In the genomic region with DNA sequence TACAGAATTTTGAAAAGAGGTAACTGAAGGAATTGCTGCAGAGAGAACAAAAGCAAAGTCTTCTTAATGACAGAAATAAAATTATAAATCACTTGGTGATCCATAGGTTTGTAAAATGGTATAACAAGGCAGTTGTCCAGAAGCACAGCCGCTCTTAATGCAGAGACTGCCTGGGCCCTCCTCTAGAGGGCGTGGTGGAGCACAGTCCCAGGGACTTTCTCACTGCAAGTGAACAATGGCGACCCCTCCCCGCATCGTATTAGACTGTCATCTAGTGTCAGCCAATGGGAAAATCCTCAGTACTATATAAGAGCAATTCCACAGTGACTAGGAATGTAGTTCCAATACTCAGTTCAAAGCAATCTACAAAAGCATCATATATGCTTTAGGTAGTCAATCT, we compare ENCODE assay signal across 10 cellular contexts. TPM values are rescaled to one million over a fixed set of nuclear protein-coding genes. Genes with fewer than 3 reads are reported as not detected.
A peak's percentile ranks its signal among the peaks of the same experiment; 100 is the strongest.
DNase-seq lines count a peak whose midpoint lies in the region; ATAC-seq and TF ChIP-seq lines count a peak whose summit lies in the region.
"Had no signal": no experiment of that assay in that cellular context is flagged by ENCODE, and none has a peak within 500 bp of the region (broad histone marks: within the 10 kb centered on the region; RNA-seq: fewer than 3 reads in every experiment).

No MANE protein-coding gene starts in this region.

- H3K4me1 Mint-ChIP-seq in activated naive CD4-positive, alpha-beta T cell treated with anti-CD3 and anti-CD28 coated beads, Interleukin-2, amount 10 ng/mL, durations not matched to agents 7 days and 5 days = peaks cover 26% of the 10 kb centered on the region
- H3K4me1 Mint-ChIP-seq in neural progenitor cell = no peaks in the 10 kb centered on the region

- no peak overlapping the region for H3K9ac ChIP-seq in neural progenitor cell
- H3K9ac ChIP-seq: BLaER1 treated with 17β-estradiol and CSF1 and Interleukin-3, amounts not matched to agents 10 nM and 100 nM had no signal

- no peak overlapping the region for H2AFZ ChIP-seq in neural progenitor cell (replicated peaks)

- peak; percentile 82 for TF ChIP-seq CTCF in neural progenitor cell (IDR thresholded peaks at IDR 0.05)

- ATAC-seq in GM18909 (IDR thresholded peaks at IDR 0.05; ENCODE audit: poor library complexity, unreplicated experiment) (no peak), HG03097 (IDR thresholded peaks at IDR 0.05; ENCODE audit: low FRiP score, unreplicated experiment) (no peak)

- H3K36me3 Mint-ChIP-seq in activated naive CD4-positive, alpha-beta T cell treated with anti-CD3 and anti-CD28 coated beads, Interleukin-2, amount 10 ng/mL, durations not matched to agents 7 days and 5 days = peaks cover 79% of the 10 kb centered on the region
- no peaks in the 10 kb centered on the region for H3K36me3 Mint-ChIP-seq in neural progenitor cell

- no peaks in the 10 kb centered on the region for H3K4me1 ChIP-seq in neural progenitor cell
- H3K4me1 ChIP-seq: BLaER1 treated with 17β-estradiol and CSF1 and Interleukin-3, amounts not matched to agents 10 nM and 100 nM had no signal

- H3K4me2 ChIP-seq in neural progenitor cell = no peak overlapping the region
- H3K4me2 ChIP-seq: BLaER1 treated with 17β-estradiol and CSF1 and Interleukin-3, amounts not matched to agents 10 nM and 100 nM had no signal

- TF ChIP-seq RAD21 in Ishikawa (IDR thresholded peaks at IDR 0.05; ENCODE audit: low read depth) = peak; percentile 52

- CTCF ChIA-PET in activated naive CD4-positive, alpha-beta T cell treated with anti-CD3 and anti-CD28 coated beads, Interleukin-2, amount 10 ng/mL, durations not matched to agents 7 days and 5 days (lab: Charles Lee) = interaction anchor here (1.2 to 1.3 kb wide), 3 partner anchors 11 to 43 kb away, joined by 3 to 5 read pairs (median 3); no protein-coding TSS in a partner anchor

- H4K20me1 ChIP-seq in neural progenitor cell (ENCODE audit: low read depth) = no peaks in the 10 kb centered on the region
- H4K20me1 ChIP-seq: BLaER1 treated with 17β-estradiol and CSF1 and Interleukin-3, amounts not matched to agents 10 nM and 100 nM had no signal

- H3K4me3 ChIP-seq in neural progenitor cell = no peak overlapping the region
- H3K4me3 ChIP-seq: BLaER1 treated with 17β-estradiol and CSF1 and Interleukin-3, amounts not matched to agents 10 nM and 100 nM; lung had no signal

- no peak for TF ChIP-seq EP300 in Ishikawa (IDR thresholded peaks at IDR 0.05; ENCODE audit: borderline replicate concordance)

- H3K27ac Mint-ChIP-seq in activated naive CD4-positive, alpha-beta T cell treated with anti-CD3 and anti-CD28 coated beads, Interleukin-2, amount 10 ng/mL, durations not matched to agents 7 days and 5 days = no peak overlapping the region
- no peak overlapping the region for H3K27ac Mint-ChIP-seq in neural progenitor cell

- no peaks in the 10 kb centered on the region for H3F3A ChIP-seq in neural progenitor cell (ENCODE audit: low read depth)

- H3K27ac ChIP-seq in neural progenitor cell = no peak overlapping the region
- H3K27ac ChIP-seq: BLaER1 treated with 17β-estradiol and CSF1 and Interleukin-3, amounts not matched to agents 10 nM and 100 nM had no signal

- no peaks in the 10 kb centered on the region for H3K9me3 ChIP-seq in neural progenitor cell (ENCODE audit: low read depth)

- peak; percentile 0 for DNase-seq in NCI-H2227 (lab: John Stamatoyannopoulos, UW; ENCODE audit: unreplicated experiment)
- DNase-seq in NCI-H2227 treated with DMSO at 0.1 percent for 48 hours (lab: John Stamatoyannopoulos, UW) = no peak
- DNase-seq in activated naive CD4-positive, alpha-beta T cell treated with anti-CD3 and anti-CD28 coated beads, Interleukin-2, amount 10 ng/mL, durations not matched to agents 7 days and 5 days = peak; percentile 37
- peak; percentile 84 for DNase-seq in neural progenitor cell (ENCODE audit: low spot score)
- no peak for DNase-seq in NCI-H446 treated with DMSO at 0.1 percent for 48 hours (lab: John Stamatoyannopoulos, UW)

- no peak overlapping the region for H3K4me3 Mint-ChIP-seq in activated naive CD4-positive, alpha-beta T cell treated with anti-CD3 and anti-CD28 coated beads, Interleukin-2, amount 10 ng/mL, durations not matched to agents 7 days and 5 days
- H3K4me3 Mint-ChIP-seq in neural progenitor cell = no peak overlapping the region

- peaks cover 7% of the 10 kb centered on the region for H3K9me3 Mint-ChIP-seq in activated naive CD4-positive, alpha-beta T cell treated with anti-CD3 and anti-CD28 coated beads, Interleukin-2, amount 10 ng/mL, durations not matched to agents 7 days and 5 days
- peaks cover 2% of the 10 kb centered on the region for H3K9me3 Mint-ChIP-seq in neural progenitor cell

- H3K27me3 ChIP-seq in neural progenitor cell = no peaks in the 10 kb centered on the region
- H3K27me3 ChIP-seq: BLaER1 treated with 17β-estradiol and CSF1 and Interleukin-3, amounts not matched to agents 10 nM and 100 nM had no signal

- no peaks in the 10 kb centered on the region for H3K36me3 ChIP-seq in neural progenitor cell

- H3K79me2 ChIP-seq in neural progenitor cell (ENCODE audit: low read depth) = no peaks in the 10 kb centered on the region

- H3K27me3 Mint-ChIP-seq in activated naive CD4-positive, alpha-beta T cell treated with anti-CD3 and anti-CD28 coated beads, Interleukin-2, amount 10 ng/mL, durations not matched to agents 7 days and 5 days = no peaks in the 10 kb centered on the region
- no peaks in the 10 kb centered on the region for H3K27me3 Mint-ChIP-seq in neural progenitor cell (ENCODE audit: insufficient read depth, low read depth)

TF ChIP-seq in Ishikawa, 13 proteins besides CTCF, POLR2A, EP300 and RAD21:
- TF ChIP-seq TEAD4 (IDR thresholded peaks at IDR 0.05) = no peak
- no peak for TF ChIP-seq TCF12 (IDR thresholded peaks at IDR 0.05; ENCODE audit: low read depth)
- no peak for TF ChIP-seq CREB1 (IDR thresholded peaks at IDR 0.05; ENCODE audit: low read depth)
- TF ChIP-seq TAF1 (IDR thresholded peaks at IDR 0.05; ENCODE audit: low read depth) = no peak
- no peak for TF ChIP-seq ZBTB7A (IDR thresholded peaks at IDR 0.05; ENCODE audit: low read depth)
- TF ChIP-seq REST (IDR thresholded peaks at IDR 0.05; ENCODE audit: low read depth) = no peak
- TF ChIP-seq CEBPB (IDR thresholded peaks at IDR 0.05) = no peak
- no peak for TF ChIP-seq NFIC (IDR thresholded peaks at IDR 0.05)
- no peak for TF ChIP-seq YY1 (IDR thresholded peaks at IDR 0.05; ENCODE audit: low read depth)
- TF ChIP-seq USF1 (IDR thresholded peaks at IDR 0.05) = no peak
- TF ChIP-seq EGR1 (IDR thresholded peaks at IDR 0.05) = no peak
- no peak for TF ChIP-seq FOXM1 (IDR thresholded peaks at IDR 0.05; ENCODE audit: borderline replicate concordance, low read depth)

RNA-seq across cellular contexts. Expression of gene ZBED2, which starts 26.4 kb away (rescaled TPM):
- total RNA-seq in neural progenitor cell (ENCODE audit: low replicate concordance) = 0.06 TPM in 1 of 2 replicates, not detected in the other

RNA-seq across cellular contexts. Expression of gene PLCXD2, which starts 52.9 kb away (rescaled TPM):
- total RNA-seq in neural progenitor cell (ENCODE audit: low replicate concordance) = 6.4 and 7.1 TPM in 2 replicates

Comparison
In these comparisons a context has a peak if more than half of its experiments do, and no peak if none do; other contexts are left out.
1. DNase-seq: peak in NCI-H2227 (single experiment), activated naive CD4-positive, alpha-beta T cell treated with anti-CD3 and anti-CD28 coated beads, Interleukin-2, amount 10 ng/mL, durations not matched to agents 7 days and 5 days (single experiment) and neural progenitor cell (single experiment); none in NCI-H2227 treated with DMSO at 0.1 percent for 48 hours (single experiment) and NCI-H446 treated with DMSO at 0.1 percent for 48 hours (single experiment).